8 cellular contexts compared by ENCODE assay signal in the genomic region with DNA sequence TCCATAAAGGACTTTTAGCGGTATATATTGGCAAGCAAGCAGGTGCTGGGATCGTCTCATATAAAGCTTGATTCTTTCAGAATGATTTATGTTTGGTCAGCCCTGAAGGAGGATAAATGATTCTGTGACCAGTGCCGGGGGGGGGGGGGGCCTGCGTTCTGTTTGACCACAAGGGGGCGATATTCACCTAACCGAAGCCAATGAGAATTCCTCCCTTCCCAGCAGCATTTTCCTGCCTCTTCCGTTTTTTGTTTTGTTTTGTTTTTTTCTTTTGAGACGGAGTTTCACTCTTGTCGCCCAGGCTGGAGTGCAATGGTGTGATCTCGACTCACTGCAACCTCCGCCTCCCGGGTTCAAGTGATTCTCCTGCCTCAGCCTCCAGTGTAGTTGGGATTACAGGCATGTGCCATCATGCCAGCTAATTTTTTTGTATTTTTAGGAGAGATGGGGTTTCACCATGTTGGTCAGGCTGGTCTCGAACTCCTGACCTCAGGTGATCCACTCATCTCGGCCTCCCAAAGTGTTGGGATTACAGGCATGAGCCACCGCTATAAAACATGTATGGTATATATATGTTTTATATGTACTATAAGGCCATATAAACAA.
DNase-seq lines count a peak whose midpoint lies in the region; TF ChIP-seq lines count a peak whose summit lies in the region.
"Not testable (repeated sequence)": the region's sequence is repeated elsewhere in the genome, so short reads cannot be mapped to it uniquely, and the experiment has no call there.

No MANE protein-coding gene starts in this region.

- not testable (repeated sequence) for DNase-seq in AG04450 (ENCODE audit: low read depth, low spot score); neural crest cell (ENCODE audit: low read depth, low spot score)
- DNase-seq in EH (ENCODE audit: low read depth) (peak; percentile 7), H4 (ENCODE audit: low spot score) (peak; percentile 54), LHCN-M2 (ENCODE audit: low read depth) (peak; percentile 6), NCI-H82 treated with DMSO at 0.1 percent for 48 hours (lab: John Stamatoyannopoulos, UW; ENCODE audit: unreplicated experiment) (peak; percentile 4), amniotic epithelial cell (ENCODE audit: low read depth) (peak; percentile 19), fibroblast of pulmonary artery (ENCODE audit: low read depth) (peak; percentile 29)

- not testable (repeated sequence) for H3K36me3 Mint-ChIP-seq in neural crest cell (ENCODE audit: low read depth)

- not testable (repeated sequence) for H3K27me3 Mint-ChIP-seq in neural crest cell (ENCODE audit: low read depth)

- not testable (repeated sequence) for H3K27ac ChIP-seq in AG04450 (ENCODE audit: low read depth, low read length)

- not testable (repeated sequence) for H3K4me1 Mint-ChIP-seq in neural crest cell

- not testable (repeated sequence) for H3K4me3 Mint-ChIP-seq in neural crest cell

- CTCF ChIA-PET in AG04450 (lab: Charles Lee) = interaction anchor here (0.6 to 2.0 kb wide), 3 partner anchors 11 to 666 kb away, joined by 5 to 12 read pairs (median 10); no protein-coding TSS in a partner anchor

- H3K4me3 ChIP-seq in AG04450 (ENCODE audit: low read depth, low read length); fibroblast of pulmonary artery (replicated peaks; ENCODE audit: low read depth, low read length): not testable (repeated sequence)

- not testable (repeated sequence) for H3K9me3 Mint-ChIP-seq in neural crest cell

- H3K27ac Mint-ChIP-seq in neural crest cell (ENCODE audit: unreplicated experiment) = not testable (repeated sequence)

- peak; percentile 9; the same call in 1 of the 2 replicates for TF ChIP-seq CTCF in AG04450 (IDR thresholded peaks at IDR 0.05; ENCODE audit: low read depth, low read length)
- peak; percentile 28 for TF ChIP-seq CTCF in fibroblast of pulmonary artery (IDR thresholded peaks at IDR 0.05; ENCODE audit: low read length, missing control alignments)
- peak; percentile 46 for TF ChIP-seq CTCF in neural crest cell (conservative IDR thresholded peaks at IDR 0.05)

- POLR2A ChIA-PET in AG04450 (lab: Yijun Ruan, JAX) = not testable (repeated sequence)

- H3K27me3 ChIP-seq in AG04450 (ENCODE audit: control insufficient read depth, insufficient read depth, low read length) = peaks cover 15% of the 10 kb centered on the region

- not testable (repeated sequence) for H3K9me3 ChIP-seq in AG04450 (ENCODE audit: control insufficient read depth, insufficient read depth, low read length)
